In the genomic region with DNA sequence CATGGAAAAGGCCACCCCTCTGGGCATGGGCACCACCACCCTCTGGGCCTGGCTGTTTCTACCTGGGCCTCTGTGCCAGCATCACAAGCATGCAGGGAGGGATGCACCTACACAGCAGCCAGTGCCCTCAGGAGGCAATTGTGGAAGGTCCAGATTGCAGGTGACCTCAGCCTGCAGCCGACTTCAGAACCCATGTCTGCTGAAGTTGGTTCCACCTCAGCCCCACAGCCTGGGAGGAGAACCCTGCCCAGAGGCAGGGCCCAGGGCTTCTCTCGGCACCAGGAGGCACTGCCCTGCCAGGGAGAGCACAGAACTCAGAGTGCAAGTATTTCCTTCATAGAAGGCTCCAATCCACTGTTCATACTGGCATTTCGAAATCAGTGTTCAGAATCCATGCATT, we compare ENCODE assay signal across 19 cellular contexts.
DNase-seq lines count a peak whose midpoint lies in the region; ATAC-seq and TF ChIP-seq lines count a peak whose summit lies in the region.
"Had no signal": no experiment of that assay in that cellular context is flagged by ENCODE, and none has a peak within 500 bp of the region (broad histone marks: within the 10 kb centered on the region; RNA-seq: fewer than 3 reads in every experiment).

No MANE protein-coding gene starts in this region.

- H2AK5ac ChIP-seq in mesenchymal stem cell (ENCODE audit: low read length, severe bottlenecking) = no peak overlapping the region

- H3K27me3 Mint-ChIP-seq in endodermal cell (ENCODE audit: insufficient read depth) = no peaks in the 10 kb centered on the region

- no peaks in the 10 kb centered on the region for H3K79me1 ChIP-seq in mesenchymal stem cell (replicated peaks; ENCODE audit: low read length, poor library complexity, severe bottlenecking)

- no peak overlapping the region for H2BK12ac ChIP-seq in mesenchymal stem cell (ENCODE audit: low read length in 2 of 2)

- H3K9me3 Mint-ChIP-seq in endodermal cell = no peaks in the 10 kb centered on the region

- no peak overlapping the region for H4K8ac ChIP-seq in mesenchymal stem cell (ENCODE audit: low read length)

- no peak overlapping the region for H3K18ac ChIP-seq in mesenchymal stem cell (ENCODE audit: low read depth in 1 of 2, low read length in 2 of 2)

- DNase-seq in cardiac muscle cell (ENCODE audit: low read depth in 1 of 2, low spot score in 1 of 2) = peak in 1 of 2 donors; percentile 37
- DNase-seq in left ventricle myocardium superior = no peak
- DNase-seq in endodermal cell = peak; percentile 44
- DNase-seq in mesenchymal stem cell = no peak
- DNase-seq in NCI-H1105 (lab: John Stamatoyannopoulos, UW) = no peak
- no peak for DNase-seq in SHP77 (lab: John Stamatoyannopoulos, UW)
- DNase-seq: BE2C, EL, GF-D8, KG1, NCI-H1694 treated with DMSO at 0.1 percent for 48 hours, NCI-H2081 treated with DMSO at 0.1 percent for 48 hours, NCI-H2171 treated with DMSO at 0.1 percent for 48 hours, NCI-H524 treated with DMSO at 0.1 percent for 48 hours, NCI-H82, Peyer's patch had no signal

- no peak overlapping the region for H3K4me3 ChIP-seq in cardiac muscle cell
- no peak overlapping the region for H3K4me3 ChIP-seq in endodermal cell (ENCODE audit: low read length)
- no peak overlapping the region for H3K4me3 ChIP-seq in mesenchymal stem cell (ENCODE audit: insufficient read depth in 1 of 2, low read depth in 1 of 2, low read length in 2 of 2)
- H3K4me3 ChIP-seq: A549, Peyer's patch, SJSA1 had no signal

- no peak overlapping the region for H4K91ac ChIP-seq in mesenchymal stem cell (ENCODE audit: low read length)

- H3K4me1 ChIP-seq in cardiac muscle cell (ENCODE audit: low read depth) (peaks cover 24% of the 10 kb centered on the region), endodermal cell (ENCODE audit: control insufficient read depth, insufficient read depth, low read length) (peaks cover 6% of the 10 kb centered on the region), mesenchymal stem cell (ENCODE audit: control insufficient read depth, insufficient read depth, low read depth, low read length) (peaks cover 2% of the 10 kb centered on the region)
- H3K4me1 ChIP-seq: A549, Peyer's patch, SJSA1 had no signal

- peak; percentile 30 for TF ChIP-seq CTCF in cardiac muscle cell (IDR thresholded peaks at IDR 0.05; ENCODE audit: low read depth, low read length)
- TF ChIP-seq CTCF in endodermal cell (conservative IDR thresholded peaks at IDR 0.05) = no peak

- no peak overlapping the region for H2BK15ac ChIP-seq in mesenchymal stem cell (ENCODE audit: low read depth, poor library complexity, severe bottlenecking)

- H3K9ac ChIP-seq in endodermal cell (ENCODE audit: extremely low read depth, low read length, poor library complexity, severe bottlenecking) (no peak overlapping the region), mesenchymal stem cell (ENCODE audit: low read length) (no peak overlapping the region)

- H3K4me3 Mint-ChIP-seq in endodermal cell = no peak overlapping the region

- H3K27ac Mint-ChIP-seq in endodermal cell = no peak overlapping the region

- intact Hi-C loops in left ventricle myocardium superior (cut with micrococcal nuclease) = no loop called here

- no peaks in the 10 kb centered on the region for H3K36me3 Mint-ChIP-seq in endodermal cell (ENCODE audit: low read depth)

- no peak overlapping the region for H2AFZ ChIP-seq in mesenchymal stem cell (ENCODE audit: low read depth, low read length)

- no peak overlapping the region for H3K4me2 ChIP-seq in mesenchymal stem cell (ENCODE audit: low read length, poor library complexity, severe bottlenecking)
- H3K4me2 ChIP-seq: A549 had no signal

- no peak overlapping the region for H3K23ac ChIP-seq in mesenchymal stem cell (ENCODE audit: low read length in 2 of 2)

- H3K27ac ChIP-seq in cardiac muscle cell (no peak overlapping the region), endodermal cell (ENCODE audit: low read depth, low read length) (no peak overlapping the region), mesenchymal stem cell (ENCODE audit: low read length, poor library complexity, severe bottlenecking) (no peak overlapping the region)
- H3K27ac ChIP-seq: A549, Peyer's patch, SJSA1 had no signal

- H3K14ac ChIP-seq in mesenchymal stem cell (ENCODE audit: low read length in 2 of 2) = no peak overlapping the region

- H2BK5ac ChIP-seq in mesenchymal stem cell (ENCODE audit: low read depth, low read length, poor library complexity, severe bottlenecking) = no peak overlapping the region

- peaks cover 22% of the 10 kb centered on the region for H3K4me1 Mint-ChIP-seq in endodermal cell

- no peaks in the 10 kb centered on the region for H3K27me3 ChIP-seq in cardiac muscle cell
- no peaks in the 10 kb centered on the region for H3K27me3 ChIP-seq in endodermal cell (ENCODE audit: control insufficient read depth, insufficient read depth, low read length, poor library complexity, severe bottlenecking)
- peaks cover 3 to 4% of the 10 kb centered on the region in 2 experiments for H3K27me3 ChIP-seq in mesenchymal stem cell (ENCODE audit: control insufficient read depth in 1 of 2, insufficient read depth in 1 of 2, low read length in 2 of 2)
- H3K27me3 ChIP-seq: BE2C, Peyer's patch, SJSA1 had no signal

- H3K9me3 ChIP-seq in cardiac muscle cell (ENCODE audit: low read depth) = no peaks in the 10 kb centered on the region
- no peaks in the 10 kb centered on the region for H3K9me3 ChIP-seq in endodermal cell (ENCODE audit: control insufficient read depth, low read length)
- no peaks in the 10 kb centered on the region for H3K9me3 ChIP-seq in mesenchymal stem cell (ENCODE audit: control insufficient read depth, low read length)
- H3K9me3 ChIP-seq: A549, BE2C, Peyer's patch, SJSA1 had no signal

- 88 to 94% methylated on average over 2 to 3 of the region's 3 CpGs for WGBS in endodermal cell (ENCODE audit: insufficient coverage in 1 of 2, insufficient read length in 1 of 2), 2 experiments
- WGBS in mesenchymal stem cell = 84% methylated on average over 2 of the region's 3 CpGs

- H3K36me3 ChIP-seq in cardiac muscle cell (no peaks in the 10 kb centered on the region), endodermal cell (ENCODE audit: control insufficient read depth, insufficient read depth, low read length) (no peaks in the 10 kb centered on the region), mesenchymal stem cell (ENCODE audit: control insufficient read depth in 1 of 2, insufficient read depth in 2 of 2, low read depth in 1 of 2, low read length in 2 of 2) (no peaks in the 10 kb centered on the region)
- H3K36me3 ChIP-seq: BE2C, Peyer's patch, SJSA1 had no signal

- no peak overlapping the region for H3K4ac ChIP-seq in mesenchymal stem cell (ENCODE audit: low read depth in 1 of 2, low read length in 2 of 2)

- ATAC-seq in left ventricle myocardium superior (no peak), HG02678 (IDR thresholded peaks at IDR 0.05; ENCODE audit: unreplicated experiment) (no peak)
- ATAC-seq: A549 had no signal

- H2BK120ac ChIP-seq in mesenchymal stem cell (ENCODE audit: low read depth, low read length) = peak overlapping the region; percentile 15
